ENCODE assay signal across 8 cellular contexts in genomic region chr19:49362048-49362925, GRCh38. TPM values are rescaled to one million over a fixed set of nuclear protein-coding genes. Genes with fewer than 3 reads are reported as not detected.
DNase-seq lines count a peak whose midpoint lies in the region; ATAC-seq, FAIRE-seq and TF ChIP-seq lines count a peak whose summit lies in the region.

TSS of gene TEAD2 (minus strand) at chr19:49362416. CDS start at chr19:49360075, 2,341 bp downstream.

- H3K36me3 ChIP-seq in left ventricle myocardium inferior, result peaks cover 23% of the 10 kb centered on the region
- H3K36me3 ChIP-seq in psoas muscle (ENCODE audit: insufficient read depth in 1 of 2, low read depth in 1 of 2), result peaks cover 0 to 21% of the 10 kb centered on the region in 2 donors

- no peak for TF ChIP-seq CTCF in AG04450 (IDR thresholded peaks at IDR 0.05; ENCODE audit: low read depth, low read length)
- TF ChIP-seq CTCF in left ventricle myocardium inferior (IDR thresholded peaks at IDR 0.05; ENCODE audit: borderline replicate concordance), result no peak
- no peak for TF ChIP-seq CTCF in psoas muscle (IDR thresholded peaks at IDR 0.05)

- 0 to 1% (median 0%) methylated on average over 48 to 52 of the region's 52 CpGs for WGBS in psoas muscle, 3 donors

- H3K27ac ChIP-seq in AG04450 (ENCODE audit: low read depth, low read length) (peak within 1 kb of the TSS; percentile 92), left ventricle myocardium inferior (replicated peaks) (peak within 1 kb of the TSS; percentile 96), psoas muscle (peak within 1 kb of the TSS; percentile 79)

- POLR2A ChIA-PET in AG04450 (lab: Yijun Ruan, JAX), result interaction anchor here (0.6 to 1.6 kb wide), 5 partner anchors 10 to 852 kb away, joined by 3 to 10 read pairs (median 4); no protein-coding TSS in a partner anchor

- H3K4me3 ChIP-seq in AG04450 (ENCODE audit: low read depth, low read length) (peak within 1 kb of the TSS; percentile 92), left ventricle myocardium inferior (peak within 1 kb of the TSS; percentile 85), psoas muscle (peak within 1 kb of the TSS; percentile 83)

- intact Hi-C loops in left ventricle myocardium inferior (cut with micrococcal nuclease), result no loop called here
- intact Hi-C loops in psoas muscle (cut with DNase I), result no loop called here

- H3K4me1 ChIP-seq in left ventricle myocardium inferior (peaks cover 31% of the 10 kb centered on the region), psoas muscle (peaks cover 4% of the 10 kb centered on the region)

- DNase-seq in AG04450 (ENCODE audit: low read depth, low spot score) (no peak), HTR-8/SVneo (ENCODE audit: insufficient read length, low spot score) (peak; percentile 66), amniotic epithelial cell (ENCODE audit: low read depth) (peak; percentile 19), left ventricle myocardium inferior (peak; percentile 86), psoas muscle (peak; percentile 77 to 80), NCI-H2029 treated with DMSO at 0.1 percent for 48 hours (lab: John Stamatoyannopoulos, UW) (no peak)

- peaks cover 2% of the 10 kb centered on the region; the same call in 1 of the 2 replicates for H3K9me3 ChIP-seq in AG04450 (ENCODE audit: control insufficient read depth, insufficient read depth, low read length)
- no peaks in the 10 kb centered on the region for H3K9me3 ChIP-seq in left ventricle myocardium inferior (replicated peaks)
- no peaks in the 10 kb centered on the region for H3K9me3 ChIP-seq in psoas muscle

- no peaks in the 10 kb centered on the region for H3K27me3 ChIP-seq in AG04450 (ENCODE audit: control insufficient read depth, insufficient read depth, low read length)
- H3K27me3 ChIP-seq in left ventricle myocardium inferior (ENCODE audit: low read depth), result no peaks in the 10 kb centered on the region
- H3K27me3 ChIP-seq in psoas muscle (ENCODE audit: insufficient read depth in 3 of 3, low read length in 2 of 3), result no peaks in the 10 kb centered on the region

- CTCF ChIA-PET in AG04450 (lab: Charles Lee), result interaction anchor here (0.6 to 1.7 kb wide), 5 partner anchors 18 to 137 kb away, joined by 3 to 6 read pairs (median 4); partner anchors contain the start of gene PIH1D1

- peak; percentile 24 to 65 (median 30) for ATAC-seq in psoas muscle
- ATAC-seq in HG02840 (IDR thresholded peaks at IDR 0.05; ENCODE audit: low FRiP score, unreplicated experiment), result no peak
- ATAC-seq in GM18868 (IDR thresholded peaks at IDR 0.05; ENCODE audit: unreplicated experiment), result no peak

- no peak for FAIRE-seq in HTR-8/SVneo (lab: Jason Lieb, UNC)

RNA-seq across cellular contexts. Expression of gene TEAD2, which starts in this region (rescaled TPM):
- polyA plus RNA-seq in AG04450 (2011; rRNA removed), result 32.8 and 41.7 TPM in 2 replicates
- 52.6 and 80.2 TPM in 2 replicates for polyA minus RNA-seq in AG04450 (2011; rRNA and poly(A)+ RNA removed)
- total RNA-seq in left ventricle myocardium inferior, result 44.1 TPM
- total RNA-seq in psoas muscle, result 10 to 100 TPM; 13.8 to 24.1 (median 14.8) TPM
- polyA plus RNA-seq in psoas muscle, result 10 to 100 TPM in 2 of 3 donors, 1 to 10 TPM in 1; 9.7 to 23.0 (median 15.0) TPM

Comparison
In these comparisons a context has a peak if more than half of its experiments do, and no peak if none do; other contexts are left out.
1. DNase-seq: peak in HTR-8/SVneo (single experiment), amniotic epithelial cell (single experiment), left ventricle myocardium inferior (single experiment) and psoas muscle (2 of 2); none in AG04450 (single experiment) and NCI-H2029 treated with DMSO at 0.1 percent for 48 hours (single experiment).
2. ATAC-seq: peak in psoas muscle (4 of 4); none in HG02840 (single experiment) and GM18868 (single experiment).
3. Peak in every context shown above with its lines, with median percentiles within 50 percentile points of each other: H3K27ac ChIP-seq and H3K4me3 ChIP-seq.